In the genomic region with DNA sequence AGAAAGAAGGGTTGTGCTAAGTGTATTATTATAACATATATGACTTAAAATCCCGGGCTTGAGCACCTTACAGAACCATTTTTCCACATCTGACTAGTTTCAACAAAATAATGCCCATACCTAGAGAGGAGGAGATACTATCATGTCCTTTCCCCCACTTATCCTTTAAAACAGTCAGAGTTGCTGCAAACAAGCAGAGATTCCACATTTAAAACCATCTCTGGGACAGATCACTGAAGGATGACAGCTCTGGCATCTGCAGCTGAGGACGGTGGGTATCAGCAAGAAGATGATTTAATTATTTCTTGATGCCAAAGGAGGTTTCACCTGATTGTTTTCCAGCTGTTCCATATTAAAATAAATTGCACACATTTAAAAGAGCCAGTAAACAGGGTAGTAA, we compare ENCODE assay signal across 26 cellular contexts.
"Had no signal": no experiment of that assay in that cellular context is flagged by ENCODE, and none has a peak within 500 bp of the region (broad histone marks: within the 10 kb centered on the region; RNA-seq: fewer than 3 reads in every experiment).

No MANE protein-coding gene starts in this region.

- H3K36me3 Mint-ChIP-seq: activated naive CD8-positive, alpha-beta T cell had no signal

- H3K4me3 ChIP-seq: esophagus squamous epithelium, gastroesophageal sphincter had no signal

- H3K9me3 Mint-ChIP-seq: activated CD4-positive, alpha-beta T cell treated with anti-CD3 and anti-CD28 coated beads, Interleukin-2, amount 10 ng/mL, durations not matched to agents 7 days and 5 days had no signal

- H3K4me1 ChIP-seq: esophagus squamous epithelium, gastroesophageal sphincter had no signal

- H3K4me3 Mint-ChIP-seq: activated CD4-positive, alpha-beta memory T cell treated with anti-CD3 and anti-CD28 coated beads, Interleukin-2, amount 10 ng/mL, durations not matched to agents 7 days and 5 days; activated CD4-positive, alpha-beta T cell treated with anti-CD3 and anti-CD28 coated beads, Interleukin-2, amount 10 ng/mL, durations not matched to agents 7 days and 5 days; activated naive CD8-positive, alpha-beta T cell; activated T-cell treated with anti-CD3 and anti-CD28 coated beads, Interleukin-2, amount 50 U/mL, for 24 hours; activated T-cell treated with anti-CD3 and anti-CD28 coated beads, Interleukin-2, amount 50 U/mL, for 72 hours; activated T-helper 17 cell treated with anti-CD3 and anti-CD28 coated beads, Interleukin-2, amount 50 U/mL, for 72 hours; effector memory CD8-positive, alpha-beta T cell; T-helper 17 cell; T-helper 2 cell treated with Interferon-gamma antibody and Interleukin-4, amounts not matched to agents 5 μg/mL and 100 μg/mL, for 36 hours had no signal

- DNase-seq: activated CD4-positive, alpha-beta memory T cell treated with anti-CD3 and anti-CD28 coated beads, Interleukin-2, amount 10 ng/mL, durations not matched to agents 7 days and 5 days; activated CD4-positive, alpha-beta T cell treated with anti-CD3 and anti-CD28 coated beads for 1 hour; activated CD4-positive, alpha-beta T cell treated with anti-CD3 and anti-CD28 coated beads for 4 hours; activated CD4-positive, alpha-beta T cell treated with anti-CD3 and anti-CD28 coated beads, Interleukin-2, amount 10 ng/mL, durations not matched to agents 7 days and 5 days; activated CD4-positive, alpha-beta T cell treated with anti-CD3 and anti-CD28 coated beads, Interleukin-2, amount 50 U/mL, for 4 hours; activated CD4-positive, CD25-positive, alpha-beta regulatory T cell; activated CD8-positive, alpha-beta memory T cell treated with anti-CD3 and anti-CD28 coated beads, Interleukin-2, amount 50 U/mL, for 48 hours; activated effector memory CD4-positive, alpha-beta T cell treated with Interleukin-2 at 50 U/mL for 16 hours; activated gamma-delta T cell treated with Interleukin-2 at 50 U/mL for 16 hours; activated naive CD4-positive, alpha-beta T cell treated with anti-CD3 and anti-CD28 coated beads, Interleukin-2, amount 50 U/mL, for 16 hours; activated naive CD4-positive, alpha-beta T cell treated with Interleukin-2 at 50 U/mL for 16 hours; activated T-cell treated with anti-CD3 and anti-CD28 coated beads for 4 hours; activated T-cell treated with anti-CD3 and anti-CD28 coated beads, Interleukin-2, amount 50 U/mL, for 24 hours; activated T-cell treated with anti-CD3 and anti-CD28 coated beads, Interleukin-2, amount 50 U/mL, for 72 hours; cortex of kidney; effector CD4-positive, alpha-beta T cell; effector memory CD8-positive, alpha-beta T cell; esophagus squamous epithelium; T-helper 17 cell had no signal

- H3K27me3 ChIP-seq: esophagus squamous epithelium, gastroesophageal sphincter had no signal

- H3K36me3 ChIP-seq: esophagus squamous epithelium, gastroesophageal sphincter had no signal

- H3K27ac Mint-ChIP-seq: activated CD4-positive, alpha-beta memory T cell treated with anti-CD3 and anti-CD28 coated beads, Interleukin-2, amount 10 ng/mL, durations not matched to agents 7 days and 5 days; activated CD4-positive, alpha-beta T cell treated with anti-CD3 and anti-CD28 coated beads, Interleukin-2, amount 10 ng/mL, durations not matched to agents 7 days and 5 days; activated naive CD8-positive, alpha-beta T cell; activated T-cell treated with anti-CD3 and anti-CD28 coated beads, Interleukin-2, amount 50 U/mL, for 24 hours; activated T-cell treated with anti-CD3 and anti-CD28 coated beads, Interleukin-2, amount 50 U/mL, for 72 hours; activated T-helper 17 cell treated with anti-CD3 and anti-CD28 coated beads, Interleukin-2, amount 50 U/mL, for 72 hours; effector memory CD8-positive, alpha-beta T cell; T-helper 17 cell; T-helper 2 cell treated with Interferon-gamma antibody and Interleukin-4, amounts not matched to agents 5 μg/mL and 100 μg/mL, for 36 hours had no signal

- ATAC-seq: activated T-cell treated with anti-CD3 and anti-CD28 coated beads, Interleukin-2, amount 50 U/mL, for 72 hours; activated T-helper 17 cell treated with anti-CD3 and anti-CD28 coated beads, Interleukin-2, amount 50 U/mL, for 72 hours; effector memory CD8-positive, alpha-beta T cell; gastroesophageal sphincter; T-helper 17 cell had no signal

- H3K27ac ChIP-seq: epithelial cell of prostate, esophagus squamous epithelium, gastroesophageal sphincter had no signal

- H3K4me1 Mint-ChIP-seq: activated CD4-positive, alpha-beta memory T cell treated with anti-CD3 and anti-CD28 coated beads, Interleukin-2, amount 10 ng/mL, durations not matched to agents 7 days and 5 days; activated CD4-positive, alpha-beta T cell treated with anti-CD3 and anti-CD28 coated beads, Interleukin-2, amount 10 ng/mL, durations not matched to agents 7 days and 5 days; activated T-helper 17 cell treated with anti-CD3 and anti-CD28 coated beads, Interleukin-2, amount 50 U/mL, for 72 hours; T-helper 17 cell had no signal

- FAIRE-seq: astrocyte, colon had no signal

- H3K9me3 ChIP-seq: esophagus squamous epithelium, gastroesophageal sphincter had no signal

- H3K27me3 Mint-ChIP-seq: activated CD4-positive, alpha-beta memory T cell treated with anti-CD3 and anti-CD28 coated beads, Interleukin-2, amount 10 ng/mL, durations not matched to agents 7 days and 5 days; activated CD4-positive, alpha-beta T cell treated with anti-CD3 and anti-CD28 coated beads, Interleukin-2, amount 10 ng/mL, durations not matched to agents 7 days and 5 days; activated T-cell treated with anti-CD3 and anti-CD28 coated beads, Interleukin-2, amount 50 U/mL, for 24 hours; activated T-helper 17 cell treated with anti-CD3 and anti-CD28 coated beads, Interleukin-2, amount 50 U/mL, for 72 hours; effector memory CD8-positive, alpha-beta T cell; T-helper 17 cell had no signal
